Comparison of ENCODE assay signal across 7 cellular contexts in genomic region chr1:113835686-113836290, GRCh38. TPM values are rescaled to one million over a fixed set of nuclear protein-coding genes. Genes with fewer than 3 reads are reported as not detected.
A peak's percentile ranks its signal among the peaks of the same experiment; 100 is the strongest.
DNase-seq lines count a peak whose midpoint lies in the region; ATAC-seq and TF ChIP-seq lines count a peak whose summit lies in the region.

No MANE protein-coding gene starts in this region.

- no TSS peak for BruUV-seq in PC-3 (replicated peaks; lab: Mats Ljungman, UMichigan)

- H3K4me3 ChIP-seq in PC-3 (ENCODE audit: low read length), result no peak overlapping the region
- peak overlapping the region in 18 of 59 donors; percentile 2 to 42 (median 19) for H3K4me3 ChIP-seq in dorsolateral prefrontal cortex

- TF ChIP-seq CTCF in PC-3 (conservative IDR thresholded peaks at IDR 0.05; ENCODE audit: low read depth, low read length), result peak; percentile 62
- TF ChIP-seq CTCF in dorsolateral prefrontal cortex (IDR thresholded peaks at IDR 0.05 in 54 of 56, conservative IDR thresholded peaks at IDR 0.05 in 2 of 56; ENCODE audit: low read depth in 1 of 56, partially characterized antibody in 56 of 56), result peak; percentile 54 to 92 (median 74)

- H3K9me3 ChIP-seq in PC-3 (ENCODE audit: low read length), result no peaks in the 10 kb centered on the region

- DNase-seq in D341Med (ENCODE audit: low spot score), result peak; percentile 22
- DNase-seq in HCEC 1CT, result peak; percentile 43
- peak; percentile 75 for DNase-seq in PC-3
- peak in 1 of 10 donors; percentile 14 for DNase-seq in dorsolateral prefrontal cortex
- DNase-seq in myocyte (ENCODE audit: low read depth), result peak; percentile 73
- no peak for DNase-seq in activated effector memory CD4-positive, alpha-beta T cell treated with anti-CD3 and anti-CD28 coated beads, Interleukin-2, amount 50 U/mL, for 16 hours
- no peak for DNase-seq in NCI-H1048 (lab: John Stamatoyannopoulos, UW)

- no peaks in the 10 kb centered on the region for H3K9me2 ChIP-seq in PC-3 (replicated peaks; ENCODE audit: low read length)

- intact Hi-C loops in PC-3 (cut with micrococcal nuclease) (loop anchor here (1.0 to 10.0 kb wide), 3 partner anchors 69 to 449 kb away; partner anchors contain the start of gene AP4B1), dorsolateral prefrontal cortex (cut with DNase I) (loop anchor here (2.0 to 10.0 kb wide), 3 partner anchors 69 to 129 kb away; partner anchors contain the start of genes DCLRE1B (in 2 of the 2) and AP4B1 (in 1 of the 2))

- H3F3A ChIP-seq in PC-3 (ENCODE audit: low read length, unreplicated experiment), result no peaks in the 10 kb centered on the region

- no peak for ATAC-seq in PC-3

- H3K4me1 ChIP-seq in PC-3 (ENCODE audit: insufficient read depth, low read length), result no peaks in the 10 kb centered on the region

- no peak overlapping the region for H3K4me2 ChIP-seq in PC-3 (ENCODE audit: low read length)

- no peak overlapping the region for H3K27ac ChIP-seq in PC-3 (ENCODE audit: low read length)
- H3K27ac ChIP-seq in dorsolateral prefrontal cortex, result no peak overlapping the region

- no peaks in the 10 kb centered on the region for H3K27me3 ChIP-seq in PC-3 (ENCODE audit: low read length)
- no peaks in the 10 kb centered on the region for H3K27me3 ChIP-seq in dorsolateral prefrontal cortex

- POLR2A ChIA-PET in PC-3 (lab: Charles Lee; ENCODE audit: unreplicated experiment), result interaction anchor here (0.5 kb wide), 1 partner anchor 128 kb away, joined by 3 read pairs; no protein-coding TSS in a partner anchor

- CTCF ChIA-PET in PC-3 (lab: Charles Lee), result no interaction called here

- no peaks in the 10 kb centered on the region for H3K36me3 ChIP-seq in PC-3 (ENCODE audit: low read depth, low read length)

- H2AFZ ChIP-seq in PC-3 (ENCODE audit: low read length), result no peak overlapping the region

- H3K79me2 ChIP-seq in PC-3 (ENCODE audit: low read length), result no peaks in the 10 kb centered on the region

- no peak overlapping the region for H3K9ac ChIP-seq in PC-3 (ENCODE audit: low read length)

- H4K20me1 ChIP-seq in PC-3 (ENCODE audit: low read length), result no peaks in the 10 kb centered on the region

RNA-seq across cellular contexts. Expression of gene RSBN1, which starts 23.5 kb away (rescaled TPM):
- total RNA-seq in PC-3 (2014; rRNA removed) (8.4 and 11.7 TPM in 2 replicates), dorsolateral prefrontal cortex (10 to 100 TPM; 17.8 to 36.6 (median 24.2) TPM), myocyte (8.5 and 12.4 TPM in 2 replicates)
- polyA plus RNA-seq in myocyte (2012), result 4.8 TPM

RNA-seq across cellular contexts. Expression of gene PTPN22, which starts 35.7 kb away (rescaled TPM):
- total RNA-seq in PC-3 (2014; rRNA removed), result 0.04 and 0.17 TPM in 2 replicates
- total RNA-seq in dorsolateral prefrontal cortex, result 1 to 10 TPM in 37 of 120 experiments, under 1 TPM in 79, not detected in 4; 0.18 to 2.5 (median 0.79) TPM
- total RNA-seq in myocyte, result 1.4 and 2.0 TPM in 2 replicates
- polyA plus RNA-seq in myocyte (2012), result 0.43 TPM

RNA-seq across cellular contexts. Expression of gene BCL2L15, which starts 51.6 kb away (rescaled TPM):
- total RNA-seq in PC-3 (2014; rRNA removed) (0.29 TPM in 1 of 2 replicates, not detected in the other), dorsolateral prefrontal cortex (1 to 10 TPM in 109 of 120 experiments, under 1 TPM in 11; 0.25 to 8.2 (median 2.4) TPM), myocyte (0.37 and 4.4 TPM in 2 replicates)
- 0.26 TPM for polyA plus RNA-seq in myocyte (2012)

Comparison
In these comparisons a context has a peak if more than half of its experiments do, and no peak if none do; other contexts are left out.
1. DNase-seq: peak in D341Med (single experiment), HCEC 1CT (single experiment), PC-3 (single experiment) and myocyte (single experiment); none in activated effector memory CD4-positive, alpha-beta T cell treated with anti-CD3 and anti-CD28 coated beads, Interleukin-2, amount 50 U/mL, for 16 hours (single experiment) and NCI-H1048 (single experiment).